ENCODE assay signal across 1 cellular context in genomic region chr19:45440259-45440638, GRCh38.
TF ChIP-seq lines count a peak whose summit lies in the region.

No MANE protein-coding gene starts in this region.

TF ChIP-seq in GM12878, 131 proteins besides CTCF, POLR2A, EP300 and RAD21:
- TF ChIP-seq, protein P1, sequence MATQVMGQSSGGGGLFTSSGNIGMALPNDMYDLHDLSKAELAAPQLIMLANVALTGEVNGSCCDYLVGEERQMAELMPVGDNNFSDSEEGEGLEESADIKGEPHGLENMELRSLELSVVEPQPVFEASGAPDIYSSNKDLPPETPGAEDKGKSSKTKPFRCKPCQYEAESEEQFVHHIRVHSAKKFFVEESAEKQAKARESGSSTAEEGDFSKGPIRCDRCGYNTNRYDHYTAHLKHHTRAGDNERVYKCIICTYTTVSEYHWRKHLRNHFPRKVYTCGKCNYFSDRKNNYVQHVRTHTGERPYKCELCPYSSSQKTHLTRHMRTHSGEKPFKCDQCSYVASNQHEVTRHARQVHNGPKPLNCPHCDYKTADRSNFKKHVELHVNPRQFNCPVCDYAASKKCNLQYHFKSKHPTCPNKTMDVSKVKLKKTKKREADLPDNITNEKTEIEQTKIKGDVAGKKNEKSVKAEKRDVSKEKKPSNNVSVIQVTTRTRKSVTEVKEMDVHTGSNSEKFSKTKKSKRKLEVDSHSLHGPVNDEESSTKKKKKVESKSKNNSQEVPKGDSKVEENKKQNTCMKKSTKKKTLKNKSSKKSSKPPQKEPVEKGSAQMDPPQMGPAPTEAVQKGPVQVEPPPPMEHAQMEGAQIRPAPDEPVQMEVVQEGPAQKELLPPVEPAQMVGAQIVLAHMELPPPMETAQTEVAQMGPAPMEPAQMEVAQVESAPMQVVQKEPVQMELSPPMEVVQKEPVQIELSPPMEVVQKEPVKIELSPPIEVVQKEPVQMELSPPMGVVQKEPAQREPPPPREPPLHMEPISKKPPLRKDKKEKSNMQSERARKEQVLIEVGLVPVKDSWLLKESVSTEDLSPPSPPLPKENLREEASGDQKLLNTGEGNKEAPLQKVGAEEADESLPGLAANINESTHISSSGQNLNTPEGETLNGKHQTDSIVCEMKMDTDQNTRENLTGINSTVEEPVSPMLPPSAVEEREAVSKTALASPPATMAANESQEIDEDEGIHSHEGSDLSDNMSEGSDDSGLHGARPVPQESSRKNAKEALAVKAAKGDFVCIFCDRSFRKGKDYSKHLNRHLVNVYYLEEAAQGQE (IDR thresholded peaks at IDR 0.05; ENCODE audit: low read depth, low read length), result no peak
- no peak for TF ChIP-seq ASH2L (IDR thresholded peaks at IDR 0.05; ENCODE audit: borderline replicate concordance, low read depth)
- 0 out of 2 replicates have a peak, but pooled peaks have one; percentile 40 for TF ChIP-seq HDGF (IDR thresholded peaks at IDR 0.05)
- TF ChIP-seq MLLT1 (IDR thresholded peaks at IDR 0.05), result peak; percentile 68
